21 cellular contexts compared by ENCODE assay signal in the genomic region with DNA sequence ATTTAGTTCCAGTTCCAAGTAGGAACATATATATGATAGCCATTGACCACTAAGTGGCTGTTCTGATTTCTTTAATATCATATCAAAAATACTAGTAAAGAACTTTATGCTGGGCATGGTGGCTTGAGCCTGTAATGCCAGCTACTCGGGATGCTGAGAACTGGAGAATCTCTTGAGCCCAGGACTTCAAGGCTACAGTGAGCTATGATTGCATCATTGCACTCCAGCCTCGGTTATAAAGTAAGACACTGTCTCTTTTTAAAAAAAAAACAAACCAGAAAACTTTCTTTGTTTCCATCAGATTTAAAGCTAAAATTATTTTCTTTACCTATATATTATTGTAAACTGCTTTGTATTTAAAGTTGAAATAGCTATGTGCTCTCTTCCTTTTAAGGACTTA.
"Had no signal": no experiment of that assay in that cellular context is flagged by ENCODE, and none has a peak within 500 bp of the region (broad histone marks: within the 10 kb centered on the region; RNA-seq: fewer than 3 reads in every experiment).

No MANE protein-coding gene starts in this region.

- H3K36me3 ChIP-seq: colonic mucosa, thoracic aorta had no signal

- ATAC-seq: heart left ventricle; naive thymus-derived CD4-positive, alpha-beta T cell; psoas muscle; stimulated activated naive B cell treated with anti-CD40 and anti-IgM and Interleukin-4, amounts not matched to agents 10 μg/mL and 1 μg/mL and 100 μg/mL, for 72 hours; stimulated activated naive CD8-positive, alpha-beta T cell treated with anti-CD3 and anti-CD28 coated beads, Interleukin-15, amount 100 ng/mL, for 72 hours had no signal

- H3K27me3 ChIP-seq: colonic mucosa, esophagus squamous epithelium, heart left ventricle, neutrophil, sigmoid colon, transverse colon had no signal

- H3K4me1 ChIP-seq: colonic mucosa, esophagus squamous epithelium, heart left ventricle, psoas muscle, transverse colon had no signal

- DNase-seq: colonic mucosa; dermis blood vessel endothelial cell; esophagus squamous epithelium; foreskin melanocyte; heart left ventricle; hippocampal formation; kidney glomerular epithelial cell; mammary epithelial cell; naive thymus-derived CD4-positive, alpha-beta T cell; nephron progenitor cell; psoas muscle; retina; sigmoid colon; stimulated activated CD4-positive, alpha-beta T cell treated with anti-CD3 and anti-CD28 coated beads, Interleukin-2, amount 100 ng/mL, for 24 hours; stimulated activated CD4-positive, alpha-beta T cell treated with anti-CD3 and anti-CD28 coated beads, Interleukin-4, amount 100 ng/mL, for 4 hours; stimulated activated naive B cell treated with anti-CD40 and anti-IgM and Interleukin-4, amounts not matched to agents 10 μg/mL and 1 μg/mL and 100 μg/mL, for 72 hours; stimulated activated naive CD8-positive, alpha-beta T cell treated with anti-CD3 and anti-CD28 coated beads, Interleukin-15, amount 100 ng/mL, for 72 hours; transverse colon had no signal

- H3K4me3 ChIP-seq: colonic mucosa, esophagus squamous epithelium, heart left ventricle, psoas muscle, sigmoid colon, skin epidermis, thoracic aorta, transverse colon had no signal

- H3K27ac ChIP-seq: colonic mucosa, esophagus squamous epithelium, heart left ventricle, neutrophil, psoas muscle, skin epidermis, thoracic aorta, transverse colon had no signal

- H3K9me3 ChIP-seq: colonic mucosa, esophagus squamous epithelium, heart left ventricle, neutrophil, psoas muscle, sigmoid colon, thoracic aorta, transverse colon had no signal
